ENCODE assay signal across 8 cellular contexts in genomic region chr16:85306071-85306792, GRCh38.
A peak's percentile ranks its signal among the peaks of the same experiment; 100 is the strongest.
DNase-seq lines count a peak whose midpoint lies in the region; ATAC-seq and TF ChIP-seq lines count a peak whose summit lies in the region.

No MANE protein-coding gene starts in this region.

- H3K4me1 ChIP-seq in body of pancreas: peaks cover 42% of the 10 kb centered on the region

- H3K9me3 ChIP-seq in body of pancreas: no peaks in the 10 kb centered on the region

- WGBS in body of pancreas, 2 donors: 42 to 45% methylated on average over 5 to 12 of the region's 12 CpGs

- no peak overlapping the region for H3K4me3 ChIP-seq in body of pancreas

- peak in 1 of 3 donors; percentile 37 for TF ChIP-seq POLR2A in body of pancreas (IDR thresholded peaks at IDR 0.05)

- DNase-seq in NCI-H2029 (lab: John Stamatoyannopoulos, UW): peak; percentile 20
- no peak for DNase-seq in NCI-H2029 treated with DMSO at 0.1 percent for 48 hours (lab: John Stamatoyannopoulos, UW)
- DNase-seq in UCSD-AML1 (lab: John Stamatoyannopoulos, UW; ENCODE audit: unreplicated experiment): peak; percentile 89
- peak; percentile 69 to 93 (median 86) for DNase-seq in body of pancreas
- DNase-seq in kidney glomerular epithelial cell (lab: John Stamatoyannopoulos, UW): peak; percentile 25
- DNase-seq in stimulated activated CD4-positive, alpha-beta T cell treated with anti-CD3 and anti-CD28 coated beads, TNF-alpha, amount 100 ng/mL, for 24 hours (ENCODE audit: low read depth in 3 of 3): peak; percentile 57 to 86 (median 59)
- DNase-seq in NCI-H345 (lab: John Stamatoyannopoulos, UW): no peak

- no peaks in the 10 kb centered on the region for H3K36me3 ChIP-seq in body of pancreas (replicated peaks in 1 of 2; ENCODE audit: insufficient read depth in 1 of 2, low read depth in 2 of 2)

- H3K27me3 ChIP-seq in body of pancreas: no peaks in the 10 kb centered on the region

- intact Hi-C loops in body of pancreas (cut with DNase I): no loop called here

- ATAC-seq in HG03565 (IDR thresholded peaks at IDR 0.05; ENCODE audit: unreplicated experiment): peak; percentile 43
- peak; percentile 68 for ATAC-seq in body of pancreas

- peak overlapping the region; percentile 36 to 57 (median 38) for H3K27ac ChIP-seq in body of pancreas

- TF ChIP-seq CTCF in body of pancreas (IDR thresholded peaks at IDR 0.05): no peak

Comparison
In these comparisons a context has a peak if more than half of its experiments do, and no peak if none do; other contexts are left out.
1. DNase-seq: peak in NCI-H2029 (single experiment), UCSD-AML1 (single experiment), body of pancreas (4 of 4), kidney glomerular epithelial cell (single experiment) and stimulated activated CD4-positive, alpha-beta T cell treated with anti-CD3 and anti-CD28 coated beads, TNF-alpha, amount 100 ng/mL, for 24 hours (3 of 3); none in NCI-H2029 treated with DMSO at 0.1 percent for 48 hours (single experiment) and NCI-H345 (single experiment).